Comparison of ENCODE assay signal across 8 cellular contexts in the genomic region with DNA sequence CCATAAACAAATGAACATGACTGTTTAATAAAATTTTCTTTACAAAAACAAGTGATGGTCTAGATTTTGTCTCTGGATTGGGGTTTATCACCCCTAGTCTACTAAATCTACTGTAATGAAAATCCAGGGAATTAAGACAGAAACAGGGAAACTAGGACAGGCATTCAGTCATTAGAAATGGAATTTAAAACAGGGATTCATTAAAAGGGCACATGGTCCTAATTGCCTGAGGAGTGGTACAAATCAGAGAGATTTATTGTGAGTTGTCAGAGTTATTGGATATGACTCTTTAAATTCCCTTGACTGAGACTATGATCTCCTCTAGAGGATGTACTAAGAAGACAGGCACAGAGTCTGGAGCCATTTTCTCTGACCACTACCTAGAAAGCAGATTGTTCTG.
"Had no signal": no experiment of that assay in that cellular context is flagged by ENCODE, and none has a peak within 500 bp of the region (broad histone marks: within the 10 kb centered on the region; RNA-seq: fewer than 3 reads in every experiment).

No MANE protein-coding gene starts in this region.

- H3K36me3 Mint-ChIP-seq: IgD-negative memory B cell had no signal

- H3K4me3 Mint-ChIP-seq: HFFc6, IgD-negative memory B cell had no signal

- ATAC-seq: HCT116, HepG2 had no signal

- H3K27me3 Mint-ChIP-seq: IgD-negative memory B cell had no signal

- H3K36me3 ChIP-seq: HAP-1 had no signal

- H3K4me1 ChIP-seq: HAP-1 had no signal

- DNase-seq: GOT3, H7, HFFc6 had no signal

- H3K27ac ChIP-seq: HL-60 had no signal

- H3K9me3 ChIP-seq: HAP-1 had no signal

- H3K4me3 ChIP-seq: HAP-1 had no signal

- H3K27ac Mint-ChIP-seq: HFFc6, IgD-negative memory B cell had no signal
